ENCODE assay signal across 1 cellular context in genomic region chr1:94383966-94384408, GRCh38.
TF ChIP-seq lines count a peak whose summit lies in the region.

No MANE protein-coding gene starts in this region.

TF ChIP-seq in HepG2, 621 proteins besides CTCF, POLR2A, EP300 and RAD21 (continued from another document and continues in another):
- TF ChIP-seq ISX (CRISPR knock-in tag; conservative IDR thresholded peaks at IDR 0.05) (no peak), HCFC1 (IDR thresholded peaks at IDR 0.05; ENCODE audit: low read depth, low read length) (no peak), ZC3H13 (CRISPR knock-in tag; IDR thresholded peaks at IDR 0.05) (no peak), PBX3 (CRISPR knock-in tag; IDR thresholded peaks at IDR 0.05; ENCODE audit: borderline replicate concordance) (no peak), ZNF430 (CRISPR knock-in tag; IDR thresholded peaks at IDR 0.05) (0 out of 2 replicates have a peak, but pooled peaks have one; percentile 34), HOXD1 (CRISPR knock-in tag; IDR thresholded peaks at IDR 0.05) (no peak), ZFP1 (CRISPR knock-in tag; IDR thresholded peaks at IDR 0.05) (peak; percentile 91), ZSCAN29 (CRISPR knock-in tag; conservative IDR thresholded peaks at IDR 0.05) (no peak), ZBTB46 (CRISPR knock-in tag; IDR thresholded peaks at IDR 0.05; ENCODE audit: borderline replicate concordance) (no peak), ZNF124 (CRISPR knock-in tag; IDR thresholded peaks at IDR 0.05) (0 out of 2 replicates have a peak, but pooled peaks have one; percentile 66), CEBPB (IDR thresholded peaks at IDR 0.05; ENCODE audit: borderline replicate concordance, low read depth, low read length) (peak; percentile 72; the same call in 1 of the 2 replicates), BRF2 (CRISPR knock-in tag; IDR thresholded peaks at IDR 0.05) (no peak), HNF4A (CRISPR knock-in tag; IDR thresholded peaks at IDR 0.05) (peak; percentile 98), SNRNP70 (IDR thresholded peaks at IDR 0.05; ENCODE audit: low read depth, low read length) (no peak), ZSCAN30 (CRISPR knock-in tag; IDR thresholded peaks at IDR 0.05) (no peak), ZNF513 (CRISPR knock-in tag; conservative IDR thresholded peaks at IDR 0.05) (no peak), ZBTB21 (CRISPR knock-in tag; IDR thresholded peaks at IDR 0.05) (peak; percentile 99), DMTF1 (CRISPR knock-in tag; IDR thresholded peaks at IDR 0.05) (no peak), ZNF770 (CRISPR knock-in tag; IDR thresholded peaks at IDR 0.05) (no peak), BCL3 (CRISPR knock-in tag; IDR thresholded peaks at IDR 0.05) (no peak), REXO4 (CRISPR knock-in tag; IDR thresholded peaks at IDR 0.05; ENCODE audit: borderline replicate concordance) (no peak), SYNCRIP (IDR thresholded peaks at IDR 0.05; ENCODE audit: insufficient read depth, low read depth, low read length) (no peak), TERF1 (CRISPR knock-in tag; IDR thresholded peaks at IDR 0.05) (no peak), ZNF646 (CRISPR knock-in tag; IDR thresholded peaks at IDR 0.05) (no peak), ZNF577 (CRISPR knock-in tag; IDR thresholded peaks at IDR 0.05; ENCODE audit: borderline replicate concordance, low read depth) (no peak), ZNF574 (CRISPR knock-in tag; IDR thresholded peaks at IDR 0.05) (no peak; the same call in 1 of the 2 replicates), CHD2 (IDR thresholded peaks at IDR 0.05; ENCODE audit: low read depth, low read length) (no peak), ZNF276 (CRISPR knock-in tag; IDR thresholded peaks at IDR 0.05; ENCODE audit: low read depth) (no peak; the same call in 1 of the 2 replicates), ZNF180 (CRISPR knock-in tag; IDR thresholded peaks at IDR 0.05; ENCODE audit: borderline replicate concordance, low read depth) (no peak), ZZZ3 (CRISPR knock-in tag; IDR thresholded peaks at IDR 0.05; ENCODE audit: borderline replicate concordance) (no peak)
